In genomic region chr13:32969516-32969941, GRCh38 we compare ENCODE assay signal across 1 cellular context.
TF ChIP-seq lines count a peak whose summit lies in the region.

No MANE protein-coding gene starts in this region.

TF ChIP-seq in GM12878, 131 proteins besides CTCF, POLR2A, EP300 and RAD21 (continued from another document):
- TF ChIP-seq E4F1 (IDR thresholded peaks at IDR 0.05; ENCODE audit: borderline replicate concordance, partially characterized antibody) (no peak), ATF3 (IDR thresholded peaks at IDR 0.05; ENCODE audit: borderline replicate concordance, extremely low read depth, low read depth, low read length) (no peak), SIN3A (IDR thresholded peaks at IDR 0.05; ENCODE audit: low read depth, low read length) (no peak)
